ENCODE assay signal across 1 cellular context in the genomic region with DNA sequence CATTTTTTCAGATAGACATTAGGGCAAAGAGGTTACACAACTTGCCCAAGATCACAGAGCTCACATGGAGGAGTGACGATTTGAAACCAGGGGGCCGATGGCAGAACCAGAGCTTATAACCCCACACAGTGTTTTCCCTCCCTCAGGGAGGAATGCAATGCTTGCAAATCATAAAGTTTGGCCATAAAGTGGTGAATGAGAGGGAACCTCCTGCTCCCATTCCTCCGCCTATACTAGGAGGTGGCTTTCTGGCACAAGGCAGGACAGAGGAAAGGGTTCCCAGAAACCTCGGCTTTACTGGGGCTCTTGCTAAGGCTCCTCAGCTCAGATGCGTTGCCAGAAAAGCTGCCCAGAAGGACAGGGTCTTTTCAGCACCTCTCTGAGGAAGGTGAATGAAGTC.
TF ChIP-seq lines count a peak whose summit lies in the region.

No MANE protein-coding gene starts in this region.

TF ChIP-seq in GM23338, 12 proteins besides CTCF, POLR2A, EP300 and RAD21 (continued from another document):
- TF ChIP-seq, protein P1, sequence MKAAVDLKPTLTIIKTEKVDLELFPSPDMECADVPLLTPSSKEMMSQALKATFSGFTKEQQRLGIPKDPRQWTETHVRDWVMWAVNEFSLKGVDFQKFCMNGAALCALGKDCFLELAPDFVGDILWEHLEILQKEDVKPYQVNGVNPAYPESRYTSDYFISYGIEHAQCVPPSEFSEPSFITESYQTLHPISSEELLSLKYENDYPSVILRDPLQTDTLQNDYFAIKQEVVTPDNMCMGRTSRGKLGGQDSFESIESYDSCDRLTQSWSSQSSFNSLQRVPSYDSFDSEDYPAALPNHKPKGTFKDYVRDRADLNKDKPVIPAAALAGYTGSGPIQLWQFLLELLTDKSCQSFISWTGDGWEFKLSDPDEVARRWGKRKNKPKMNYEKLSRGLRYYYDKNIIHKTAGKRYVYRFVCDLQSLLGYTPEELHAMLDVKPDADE (IDR thresholded peaks at IDR 0.05) = no peak
- no peak for TF ChIP-seq EZH2 (IDR thresholded peaks at IDR 0.05; ENCODE audit: low read depth, unreplicated experiment)
- no peak for TF ChIP-seq ZNF114 (CRISPR knock-in tag; IDR thresholded peaks at IDR 0.05)
